Comparison of ENCODE assay signal across 22 cellular contexts in genomic region chr13:48153186-48153585, GRCh38. TPM values are rescaled to one million over a fixed set of nuclear protein-coding genes. Genes with fewer than 3 reads are reported as not detected.
DNase-seq lines count a peak whose midpoint lies in the region; ATAC-seq and TF ChIP-seq lines count a peak whose summit lies in the region.
"Had no signal": no experiment of that assay in that cellular context is flagged by ENCODE, and none has a peak within 500 bp of the region (broad histone marks: within the 10 kb centered on the region; RNA-seq: fewer than 3 reads in every experiment).

No MANE protein-coding gene starts in this region.

- H3K9me3 Mint-ChIP-seq in stimulated activated naive CD8-positive, alpha-beta T cell treated with anti-CD3 and anti-CD28 coated beads, Interleukin-15, Interleukin-2, amounts not matched to agents 100 ng/mL and 50 ng/mL, for 24 hours, result no peaks in the 10 kb centered on the region
- no peaks in the 10 kb centered on the region for H3K9me3 Mint-ChIP-seq in T-cell
- H3K9me3 Mint-ChIP-seq in type B pancreatic cell, result no peaks in the 10 kb centered on the region

- TF ChIP-seq CTCF in foreskin keratinocyte (conservative IDR thresholded peaks at IDR 0.05), result no peak
- no peak for TF ChIP-seq CTCF in type B pancreatic cell (conservative IDR thresholded peaks at IDR 0.05)

- POLR2A ChIA-PET in T-cell (lab: Charles Lee), result no interaction called here

- H3K27me3 ChIP-seq in foreskin keratinocyte, result no peaks in the 10 kb centered on the region
- H3K27me3 ChIP-seq: SJSA1 had no signal

- H3K4me1 Mint-ChIP-seq in stimulated activated naive CD8-positive, alpha-beta T cell treated with anti-CD3 and anti-CD28 coated beads, Interleukin-15, Interleukin-2, amounts not matched to agents 100 ng/mL and 50 ng/mL, for 24 hours (ENCODE audit: low read depth), result peaks cover 77% of the 10 kb centered on the region
- H3K4me1 Mint-ChIP-seq in T-cell (peaks cover 75 to 82% (median 78%) of the 10 kb centered on the region in 3 donors), type B pancreatic cell (ENCODE audit: unreplicated experiment) (peaks cover 6% of the 10 kb centered on the region)

- H3K36me3 Mint-ChIP-seq in stimulated activated naive CD8-positive, alpha-beta T cell treated with anti-CD3 and anti-CD28 coated beads, Interleukin-15, Interleukin-2, amounts not matched to agents 100 ng/mL and 50 ng/mL, for 24 hours (ENCODE audit: low read depth), result no peaks in the 10 kb centered on the region
- H3K36me3 Mint-ChIP-seq in T-cell, result no peaks in the 10 kb centered on the region
- no peaks in the 10 kb centered on the region for H3K36me3 Mint-ChIP-seq in type B pancreatic cell

- CTCF ChIA-PET in T-cell (lab: Charles Lee), result interaction anchor here in 1 of 2 donors (0.5 kb wide), 1 partner anchor 171 kb away, joined by 3 read pairs; no protein-coding TSS in a partner anchor

- peak overlapping the region; percentile 28 for H3K27ac Mint-ChIP-seq in stimulated activated naive CD8-positive, alpha-beta T cell treated with anti-CD3 and anti-CD28 coated beads, Interleukin-15, Interleukin-2, amounts not matched to agents 100 ng/mL and 50 ng/mL, for 24 hours
- H3K27ac Mint-ChIP-seq in T-cell (peak overlapping the region; percentile 93 to 95), type B pancreatic cell (peak overlapping the region; percentile 34)

- H3K27me3 Mint-ChIP-seq in stimulated activated naive CD8-positive, alpha-beta T cell treated with anti-CD3 and anti-CD28 coated beads, Interleukin-15, Interleukin-2, amounts not matched to agents 100 ng/mL and 50 ng/mL, for 24 hours, result no peaks in the 10 kb centered on the region
- H3K27me3 Mint-ChIP-seq in T-cell (no peaks in the 10 kb centered on the region), type B pancreatic cell (no peaks in the 10 kb centered on the region)

- no peak for DNase-seq in stimulated activated naive CD8-positive, alpha-beta T cell treated with anti-CD3 and anti-CD28 coated beads, Interleukin-15, Interleukin-2, amounts not matched to agents 100 U/mL and 50 U/mL, for 24 hours
- no peak for DNase-seq in T-cell
- peak in 1 of 2 donors; percentile 13 for DNase-seq in foreskin keratinocyte
- DNase-seq in type B pancreatic cell (ENCODE audit: extremely low spot score, unreplicated experiment), result no peak
- DNase-seq in NCI-H510A treated with DMSO at 0.1 percent for 48 hours (lab: John Stamatoyannopoulos, UW), result no peak
- no peak for DNase-seq in DMS 273 treated with DMSO at 0.1 percent for 48 hours (lab: John Stamatoyannopoulos, UW)
- no peak for DNase-seq in GM19240 (ENCODE audit: insufficient read length, low spot score)
- DNase-seq: ACHN, C1 segment of cervical spinal cord, Caco-2, DMS153, GDM1, GOT3, NCI-H1105 treated with DMSO at 0.1 percent for 48 hours, NCI-H1694, NCI-H2081 treated with DMSO at 0.1 percent for 48 hours, NCI-H446 treated with DMSO at 0.1 percent for 48 hours had no signal

- H3K4me1 ChIP-seq in foreskin keratinocyte, result peaks cover 45% of the 10 kb centered on the region

- no peak overlapping the region for H3K4me3 Mint-ChIP-seq in stimulated activated naive CD8-positive, alpha-beta T cell treated with anti-CD3 and anti-CD28 coated beads, Interleukin-15, Interleukin-2, amounts not matched to agents 100 ng/mL and 50 ng/mL, for 24 hours
- H3K4me3 Mint-ChIP-seq in T-cell (peak overlapping the region in 1 of 3 donors; percentile 69), type B pancreatic cell (no peak overlapping the region)

- peak overlapping the region; percentile 36 for H3K27ac ChIP-seq in foreskin keratinocyte
- H3K27ac ChIP-seq: SJSA1 had no signal

- ATAC-seq in stimulated activated naive CD8-positive, alpha-beta T cell treated with anti-CD3 and anti-CD28 coated beads, Interleukin-15, Interleukin-2, amounts not matched to agents 100 U/mL and 50 U/mL, for 24 hours, result no peak
- ATAC-seq in T-cell (replicated peaks in 1 of 4) (no peak), foreskin keratinocyte (no peak)
- ATAC-seq: HCT116, K562, Panc1 had no signal

RNA-seq across cellular contexts. Expression of gene MED4, which starts 58.3 kb away (rescaled TPM):
- 10 to 100 TPM; 43.7 to 51.3 (median 45.7) TPM for total RNA-seq in T-cell
- total RNA-seq in foreskin keratinocyte, result 35.3 and 37.4 TPM in 2 replicates
- 39.1 and 41.7 TPM in 2 replicates for polyA plus RNA-seq in foreskin keratinocyte
- total RNA-seq in type B pancreatic cell (ENCODE audit: low replicate concordance), result 44.0 and 53.1 TPM in 2 replicates

Comparison
In these comparisons a context has a peak if more than half of its experiments do, and no peak if none do; other contexts are left out.
1. H3K27ac Mint-ChIP-seq: peak in every context shown above with its lines; median percentile 94 in T-cell; 34 in type B pancreatic cell; 28 in stimulated activated naive CD8-positive, alpha-beta T cell treated with anti-CD3 and anti-CD28 coated beads, Interleukin-15, Interleukin-2, amounts not matched to agents 100 ng/mL and 50 ng/mL, for 24 hours.